In the genomic region with DNA sequence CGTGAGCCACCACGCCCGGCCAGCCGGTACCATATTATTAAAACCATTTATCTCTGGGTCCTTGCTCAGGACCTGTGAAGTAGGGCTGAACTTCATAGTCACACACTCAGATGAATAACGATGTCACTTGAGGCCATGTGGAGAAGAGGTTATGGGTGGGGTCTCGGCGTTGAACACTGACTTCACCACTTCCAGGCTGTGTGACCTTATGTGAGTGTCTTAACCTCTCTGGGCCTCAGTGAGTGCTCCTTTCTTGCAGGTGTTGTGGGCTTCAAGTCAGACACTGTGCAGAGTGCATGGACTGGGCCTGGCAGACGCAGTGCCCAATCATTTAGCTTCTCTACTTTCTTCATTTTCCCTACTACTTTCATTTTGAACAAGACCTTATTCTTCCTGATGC, we compare ENCODE assay signal across 32 cellular contexts.
"Had no signal": no experiment of that assay in that cellular context is flagged by ENCODE, and none has a peak within 500 bp of the region (broad histone marks: within the 10 kb centered on the region; RNA-seq: fewer than 3 reads in every experiment).

No MANE protein-coding gene starts in this region.

- H3K27me3 Mint-ChIP-seq: activated CD8-positive, alpha-beta T cell treated with anti-CD3 and anti-CD28 coated beads for 36 hours had no signal

- ATAC-seq: activated CD8-positive, alpha-beta T cell treated with anti-CD3 and anti-CD28 coated beads for 36 hours; activated T-cell treated with anti-CD3 and anti-CD28 coated beads, Interleukin-2, amount 50 U/mL, for 72 hours; PC-3 had no signal

- H3K27ac ChIP-seq: ascending aorta, Peyer's patch, VCaP had no signal

- H3K9me3 ChIP-seq: ascending aorta, Peyer's patch had no signal

- H3K36me3 ChIP-seq: ascending aorta, Peyer's patch had no signal

- H3K4me3 ChIP-seq: ascending aorta, Peyer's patch had no signal

- H3K4me1 Mint-ChIP-seq: activated naive CD4-positive, alpha-beta T cell treated with anti-CD3 and anti-CD28 coated beads, Interleukin-2, amount 50 U/mL, for 24 hours; activated naive CD8-positive, alpha-beta T cell treated with anti-CD3 and anti-CD28 coated beads, Interleukin-2, amount 10 ng/mL, durations not matched to agents 7 days and 5 days had no signal

- H3K4me1 ChIP-seq: ascending aorta, Peyer's patch had no signal

- H3K4me3 Mint-ChIP-seq: activated CD8-positive, alpha-beta T cell treated with anti-CD3 and anti-CD28 coated beads for 36 hours; activated naive CD4-positive, alpha-beta T cell treated with anti-CD3 and anti-CD28 coated beads, Interleukin-2, amount 50 U/mL, for 24 hours; activated naive CD8-positive, alpha-beta T cell treated with anti-CD3 and anti-CD28 coated beads, Interleukin-2, amount 10 ng/mL, durations not matched to agents 7 days and 5 days; activated T-cell treated with anti-CD3 and anti-CD28 coated beads, Interleukin-2, amount 50 U/mL, for 72 hours had no signal

- H3K36me3 Mint-ChIP-seq: activated naive CD4-positive, alpha-beta T cell treated with anti-CD3 and anti-CD28 coated beads, Interleukin-2, amount 50 U/mL, for 24 hours; activated naive CD8-positive, alpha-beta T cell treated with anti-CD3 and anti-CD28 coated beads, Interleukin-2, amount 10 ng/mL, durations not matched to agents 7 days and 5 days had no signal

- H3K27me3 ChIP-seq: ascending aorta, Peyer's patch had no signal

- H3K9me3 Mint-ChIP-seq: activated CD8-positive, alpha-beta T cell treated with anti-CD3 and anti-CD28 coated beads for 36 hours; activated naive CD4-positive, alpha-beta T cell treated with anti-CD3 and anti-CD28 coated beads, Interleukin-2, amount 50 U/mL, for 24 hours; activated naive CD8-positive, alpha-beta T cell treated with anti-CD3 and anti-CD28 coated beads, Interleukin-2, amount 10 ng/mL, durations not matched to agents 7 days and 5 days; activated T-cell treated with anti-CD3 and anti-CD28 coated beads, Interleukin-2, amount 50 U/mL, for 72 hours; activated T-helper 2 cell treated with anti-CD3 and anti-CD28 coated beads, Interferon-gamma antibody, Interleukin-2, Interleukin-4, amounts not matched to agents 10 μg/mL and 5 μg/mL and 100 μg/mL, durations not matched to agents 14 hours and 24 hours and 36 hours had no signal

- DNase-seq: activated CD4-positive, alpha-beta T cell treated with anti-CD3 and anti-CD28 coated beads for 1 hour; activated CD4-positive, alpha-beta T cell treated with anti-CD3 and anti-CD28 coated beads for 48 hours; activated CD4-positive, CD25-positive, alpha-beta regulatory T cell; activated CD8-positive, alpha-beta T cell treated with anti-CD3 and anti-CD28 coated beads for 36 hours; activated gamma-delta T cell; activated naive CD4-positive, alpha-beta T cell treated with Interleukin-2 at 50 U/mL for 16 hours; activated naive CD8-positive, alpha-beta T cell treated with anti-CD3 and anti-CD28 coated beads, Interleukin-2, amount 10 ng/mL, durations not matched to agents 7 days and 5 days; activated T-cell treated with anti-CD3 and anti-CD28 coated beads, Interleukin-2, amount 50 U/mL, for 1 hour; activated T-cell treated with anti-CD3 and anti-CD28 coated beads, Interleukin-2, amount 50 U/mL, for 72 hours; amygdala; caudate nucleus; Karpas-422; KBM-7; NCI-H1048; NCI-H1105 treated with DMSO at 0.1 percent for 48 hours; NCI-H1436 treated with DMSO at 0.1 percent for 48 hours; NCI-H1694 treated with DMSO at 0.1 percent for 48 hours; NCI-H2029; NCI-H345; NCI-H524 treated with DMSO at 0.1 percent for 48 hours; NK-92 treated with Interleukin-12 subunit alpha and Interleukin-12 subunit beta, amount 100 ng/mL, for 24 hours; PC-3; RPMI8226; SW 1271; T-helper 1 cell; T-helper 2 cell; T-helper 9 cell had no signal

- H3K27ac Mint-ChIP-seq: activated CD8-positive, alpha-beta T cell treated with anti-CD3 and anti-CD28 coated beads for 36 hours; activated naive CD4-positive, alpha-beta T cell treated with anti-CD3 and anti-CD28 coated beads, Interleukin-2, amount 50 U/mL, for 24 hours; activated naive CD8-positive, alpha-beta T cell treated with anti-CD3 and anti-CD28 coated beads, Interleukin-2, amount 10 ng/mL, durations not matched to agents 7 days and 5 days; activated T-cell treated with anti-CD3 and anti-CD28 coated beads, Interleukin-2, amount 50 U/mL, for 72 hours; activated T-helper 2 cell treated with anti-CD3 and anti-CD28 coated beads, Interferon-gamma antibody, Interleukin-2, Interleukin-4, amounts not matched to agents 10 μg/mL and 5 μg/mL and 100 μg/mL, durations not matched to agents 14 hours and 24 hours and 36 hours had no signal
